ENCODE assay signal across 9 cellular contexts in genomic region chr2:144519597-144519933, GRCh38. TPM values are rescaled to one million over a fixed set of nuclear protein-coding genes. Genes with fewer than 3 reads are reported as not detected.
A peak's percentile ranks its signal among the peaks of the same experiment; 100 is the strongest.
DNase-seq lines count a peak whose midpoint lies in the region; ATAC-seq and TF ChIP-seq lines count a peak whose summit lies in the region.
"Had no signal": no experiment of that assay in that cellular context is flagged by ENCODE, and none has a peak within 500 bp of the region (broad histone marks: within the 10 kb centered on the region; RNA-seq: fewer than 3 reads in every experiment).

No MANE protein-coding gene starts in this region.

- no peak for TF ChIP-seq RAD21 in SK-N-SH (IDR thresholded peaks at IDR 0.05; ENCODE audit: low read length)

- H3K9ac ChIP-seq in SK-N-SH (peak overlapping the region; percentile 97), mucosa of rectum (ENCODE audit: low read depth in 1 of 2, low read length in 2 of 2) (peak overlapping the region; percentile 68 to 73)

- H3F3A ChIP-seq in SK-N-SH (replicated peaks; ENCODE audit: insufficient read depth), result peaks cover 7% of the 10 kb centered on the region

- TF ChIP-seq EP300 in SK-N-SH (IDR thresholded peaks at IDR 0.05; ENCODE audit: borderline replicate concordance in 1 of 2, low read depth in 1 of 2, low read length in 1 of 2) (no peak), upper lobe of left lung (IDR thresholded peaks at IDR 0.05) (no peak)

- H3K36me3 ChIP-seq in SK-N-SH (replicated peaks in 1 of 2; ENCODE audit: control insufficient read depth in 1 of 2, insufficient read depth in 2 of 2, low read length in 1 of 2), result no peaks in the 10 kb centered on the region
- no peaks in the 10 kb centered on the region for H3K36me3 ChIP-seq in mucosa of rectum (ENCODE audit: control insufficient read depth in 2 of 2, insufficient read depth in 2 of 2, low read length in 2 of 2)
- H3K36me3 ChIP-seq in upper lobe of left lung, result no peaks in the 10 kb centered on the region

- TF ChIP-seq CTCF in SK-N-SH (IDR thresholded peaks at IDR 0.05), result no peak
- TF ChIP-seq CTCF in upper lobe of left lung (IDR thresholded peaks at IDR 0.05), result no peak

- DNase-seq in SK-N-SH (no peak), caudate nucleus (lab: John Stamatoyannopoulos, UW) (no peak), upper lobe of left lung (no peak), SHP77 treated with DMSO at 0.1 percent for 48 hours (lab: John Stamatoyannopoulos, UW) (no peak), GF-D8 (lab: John Stamatoyannopoulos, UW) (no peak)
- DNase-seq: effector memory CD4-positive, alpha-beta T cell had no signal

- ATAC-seq in SK-N-SH treated with all-trans-retinoic acid at 6 μM for 48 hours (no peak), upper lobe of left lung (ENCODE audit: low FRiP score in 2 of 2) (no peak), HG03378 (IDR thresholded peaks at IDR 0.05; ENCODE audit: unreplicated experiment) (no peak)

- no peaks in the 10 kb centered on the region for H3K9me2 ChIP-seq in SK-N-SH

- peak overlapping the region; percentile 94 for H3K4me2 ChIP-seq in SK-N-SH

- no peaks in the 10 kb centered on the region for H3K9me3 ChIP-seq in SK-N-SH
- H3K9me3 ChIP-seq in mucosa of rectum (ENCODE audit: control insufficient read depth in 2 of 2, low read length in 2 of 2), result no peaks in the 10 kb centered on the region
- H3K9me3 ChIP-seq in upper lobe of left lung, result no peaks in the 10 kb centered on the region

- H4K20me1 ChIP-seq in SK-N-SH (ENCODE audit: insufficient read depth), result no peaks in the 10 kb centered on the region

- H3K4me1 ChIP-seq in SK-N-SH (ENCODE audit: control insufficient read depth in 1 of 2, insufficient read depth in 2 of 2, low read depth in 1 of 2, low read length in 1 of 2) (peaks cover 21 to 25% of the 10 kb centered on the region in 2 experiments; a peak in 3 of 4 replicates), mucosa of rectum (ENCODE audit: control insufficient read depth in 2 of 2, insufficient read depth in 2 of 2, low read length in 2 of 2) (peaks cover 3 to 4% of the 10 kb centered on the region in 2 donors), upper lobe of left lung (peaks cover 5 to 27% (median 14%) of the 10 kb centered on the region in 4 donors)

- CTCF ChIA-PET in SK-N-SH (lab: Yijun Ruan, JAX), result interaction anchor here (0.6 to 3.2 kb wide), 5 partner anchors 59 to 576 kb away, joined by 3 to 9 read pairs (median 3); no protein-coding TSS in a partner anchor

- H3K27me3 ChIP-seq in SK-N-SH (ENCODE audit: insufficient read depth) (no peaks in the 10 kb centered on the region), mucosa of rectum (ENCODE audit: control insufficient read depth in 2 of 2, insufficient read depth in 2 of 2, low read length in 2 of 2) (peaks cover 17 to 39% of the 10 kb centered on the region in 2 donors), upper lobe of left lung (peaks cover 0 to 4% (median 4%) of the 10 kb centered on the region in 4 donors)

- H3K79me2 ChIP-seq in SK-N-SH (ENCODE audit: insufficient read depth), result peaks cover 48% of the 10 kb centered on the region

- POLR2A ChIA-PET in SK-N-SH (lab: Yijun Ruan, JAX), result interaction anchor here (1.5 kb wide), 1 partner anchor 835 kb away, joined by 4 read pairs; no protein-coding TSS in a partner anchor

- WGBS in SK-N-SH (ENCODE audit: low lambda C conversion rate), result 4% methylated on average over 3 of the region's 3 CpGs
- WGBS in upper lobe of left lung, 2 donors, result 7 to 9% methylated on average over 3 of the region's 3 CpGs

- H3K4me3 ChIP-seq in SK-N-SH (ENCODE audit: low read depth in 2 of 2, low read length in 1 of 2) (peak overlapping the region; percentile 83 to 97), mucosa of rectum (ENCODE audit: low read length in 2 of 2) (peak overlapping the region; percentile 55 to 84), upper lobe of left lung (peak overlapping the region; percentile 47 to 67 (median 58))

- no peak for TF ChIP-seq POLR2A in upper lobe of left lung (IDR thresholded peaks at IDR 0.05)

- H3K27ac ChIP-seq in SK-N-SH (ENCODE audit: low read depth in 2 of 2, low read length in 1 of 2) (peak overlapping the region; percentile 95 to 97), caudate nucleus (ENCODE audit: low read depth, low read length) (peak overlapping the region; percentile 98), mucosa of rectum (ENCODE audit: low read depth in 2 of 2, low read length in 2 of 2) (peak overlapping the region; percentile 86 to 92), upper lobe of left lung (peak overlapping the region; percentile 96 to 99 (median 98))

- H2AFZ ChIP-seq in SK-N-SH (ENCODE audit: low read depth), result peak overlapping the region; percentile 89; the same call in 1 of the 2 replicates

TF ChIP-seq in SK-N-SH, 30 proteins besides CTCF, POLR2A, EP300 and RAD21 (continues in another document):
- TF ChIP-seq RCOR1 (IDR thresholded peaks at IDR 0.05; ENCODE audit: low read length), result no peak
- TF ChIP-seq TEAD4 (IDR thresholded peaks at IDR 0.05; ENCODE audit: borderline replicate concordance, insufficient read depth), result no peak
- TF ChIP-seq JUND (IDR thresholded peaks at IDR 0.05), result no peak
- TF ChIP-seq IRF3 (IDR thresholded peaks at IDR 0.05; ENCODE audit: low read depth, low read length), result no peak
- TF ChIP-seq EZH2phosphoT487 (IDR thresholded peaks at IDR 0.05; ENCODE audit: borderline replicate concordance, low read depth), result no peak
- no peak for TF ChIP-seq RFX5 (IDR thresholded peaks at IDR 0.05; ENCODE audit: low read length)
- no peak for TF ChIP-seq CHD2 (IDR thresholded peaks at IDR 0.05; ENCODE audit: low read length, partially characterized antibody)

TF ChIP-seq in SK-N-SH treated with all-trans-retinoic acid at 6 μM for 48 hours, 23 proteins besides CTCF, POLR2A, EP300 and RAD21:
- TF ChIP-seq SNAI2 (CRISPR knock-in tag; IDR thresholded peaks at IDR 0.05), result no peak
- TF ChIP-seq ZC3H10 (CRISPR knock-in tag; IDR thresholded peaks at IDR 0.05), result no peak
- no peak for TF ChIP-seq TSHZ2 (CRISPR knock-in tag; IDR thresholded peaks at IDR 0.05)
- TF ChIP-seq ESRRG (CRISPR knock-in tag; IDR thresholded peaks at IDR 0.05), result no peak
- TF ChIP-seq ZNF8 (CRISPR knock-in tag; IDR thresholded peaks at IDR 0.05), result no peak
- TF ChIP-seq CSRNP3 (CRISPR knock-in tag; IDR thresholded peaks at IDR 0.05), result no peak
- no peak for TF ChIP-seq GLIS3 (CRISPR knock-in tag; IDR thresholded peaks at IDR 0.05)
- TF ChIP-seq ZFP3 (CRISPR knock-in tag; IDR thresholded peaks at IDR 0.05), result no peak
- no peak for TF ChIP-seq ZNF565 (CRISPR knock-in tag; conservative IDR thresholded peaks at IDR 0.05; ENCODE audit: low read depth)
- TF ChIP-seq RARB (CRISPR knock-in tag; IDR thresholded peaks at IDR 0.05), result no peak
TF ChIP-seq in SK-N-SH treated with all-trans-retinoic acid at 6 μM for 48 hours: peak in this region for 0.

RNA-seq across cellular contexts. Expression of gene ZEB2, which starts 0.4 kb away (rescaled TPM):
- 16.3 and 20.5 TPM in 2 replicates for polyA plus RNA-seq in SK-N-SH (2012; rRNA removed)
- 16.9 and 17.6 TPM in 2 replicates for polyA plus RNA-seq in SK-N-SH (2012; cell fraction: cytosol; rRNA removed)
- 24.6 and 25.9 TPM in 2 replicates for polyA plus RNA-seq in SK-N-SH (2012; cell fraction: nucleus; rRNA removed)
- 100 to 1,000 TPM; 104 to 237 (median 148) TPM for total RNA-seq in upper lobe of left lung
